In the genomic region with DNA sequence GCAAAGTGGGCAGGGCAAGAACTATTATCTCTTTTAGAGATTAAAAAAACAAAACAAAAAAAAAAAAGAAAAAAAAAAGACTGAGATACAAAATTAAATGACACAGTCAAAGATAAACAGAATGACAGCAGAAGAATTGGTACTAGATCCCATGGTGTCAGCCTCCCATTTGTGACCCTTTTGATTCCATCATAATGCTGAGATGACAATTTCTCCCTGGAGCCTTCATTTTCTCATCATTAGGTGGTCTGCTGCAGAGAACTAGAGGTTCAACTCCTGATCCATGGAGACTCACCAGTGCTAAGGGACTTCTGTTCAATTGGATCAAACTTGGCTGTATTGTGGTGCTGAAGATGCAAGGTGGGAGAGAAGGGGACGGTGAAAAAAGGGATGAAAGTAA, we compare ENCODE assay signal across 34 cellular contexts.
"Had no signal": no experiment of that assay in that cellular context is flagged by ENCODE, and none has a peak within 500 bp of the region (broad histone marks: within the 10 kb centered on the region; RNA-seq: fewer than 3 reads in every experiment).

No MANE protein-coding gene starts in this region.

- H3K36me3 ChIP-seq: MG63 had no signal

- H3K4me3 ChIP-seq: MG63 had no signal

- H3K9me3 ChIP-seq: MG63 had no signal

- H3K27me3 ChIP-seq: MG63 had no signal

- DNase-seq: MG63, MM.1S, MV-4-11, NCI-H1048, NCI-H1092, NCI-H1092 treated with DMSO at 0.1 percent for 48 hours, NCI-H1105, NCI-H1105 treated with DMSO at 0.1 percent for 48 hours, NCI-H1417, NCI-H1417 treated with DMSO at 0.1 percent for 48 hours, NCI-H1436, NCI-H1436 treated with DMSO at 0.1 percent for 48 hours, NCI-H146, NCI-H1694, NCI-H1694 treated with DMSO at 0.1 percent for 48 hours, NCI-H187, NCI-H187 treated with DMSO at 0.1 percent for 48 hours, NCI-H1930, NCI-H2029, NCI-H2029 treated with DMSO at 0.1 percent for 48 hours, NCI-H2081, NCI-H2081 treated with DMSO at 0.1 percent for 48 hours, NCI-H2107, NCI-H2171, NCI-H2227 treated with DMSO at 0.1 percent for 48 hours, NCI-H226, NCI-H345, NCI-H446, NCI-H446 treated with DMSO at 0.1 percent for 48 hours, NCI-H510A, NCI-H510A treated with DMSO at 0.1 percent for 48 hours, NCI-H524, NCI-H524 treated with DMSO at 0.1 percent for 48 hours, NCI-H526 had no signal
